8 cellular contexts compared by ENCODE assay signal in the genomic region with DNA sequence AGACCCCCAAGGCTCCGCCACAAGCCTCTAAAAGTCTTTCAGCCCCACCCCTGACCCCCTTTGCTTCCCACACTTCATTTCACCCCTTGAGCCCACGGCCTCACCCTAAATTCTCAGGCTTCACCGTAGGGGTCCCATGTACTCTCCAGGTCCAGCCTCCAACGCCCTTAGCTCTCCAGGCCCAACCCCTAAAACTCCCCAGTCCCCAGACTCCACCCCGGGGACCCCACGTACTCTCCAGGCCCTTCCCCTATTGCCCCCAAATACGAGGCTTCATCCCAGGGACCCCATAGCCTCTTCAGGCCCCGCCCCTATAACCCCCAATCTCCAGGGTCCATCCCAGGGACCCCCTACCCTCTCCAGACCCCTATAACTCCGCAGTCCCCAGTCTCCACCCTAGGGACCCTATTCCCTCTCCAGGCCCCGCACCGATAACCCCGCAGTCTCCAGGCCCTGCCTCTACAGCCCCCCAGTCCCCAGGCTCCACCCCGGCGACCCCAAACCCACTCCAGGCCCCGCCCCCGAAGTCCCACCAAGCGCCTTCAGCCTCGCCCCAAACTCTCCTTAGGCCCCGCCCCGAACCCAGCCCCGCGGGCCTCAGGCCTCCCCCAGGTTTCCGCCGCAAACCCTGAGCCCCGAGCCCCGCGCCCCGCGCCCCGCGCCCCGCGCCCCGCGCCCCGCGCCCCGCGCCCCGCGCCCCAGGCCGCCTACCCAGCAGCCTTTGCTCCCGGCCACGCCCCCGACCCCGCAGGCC. TPM values are rescaled to one million over a fixed set of nuclear protein-coding genes. Genes with fewer than 3 reads are reported as not detected.
DNase-seq lines count a peak whose midpoint lies in the region; ATAC-seq and TF ChIP-seq lines count a peak whose summit lies in the region.

No MANE protein-coding gene starts in this region.

- DNase-seq in fibroblast of peridontal ligament (ENCODE audit: extremely low read depth) (peak; percentile 7), osteocyte (ENCODE audit: extremely low spot score, unreplicated experiment) (no peak), SIG-M5 treated with dmso at 0.1 percent for 504 hours (lab: John Stamatoyannopoulos, UW; ENCODE audit: unreplicated experiment) (no peak)
- no peak for DNase-seq in activated CD4-positive, alpha-beta T cell treated with anti-CD3 and anti-CD28 coated beads for 48 hours

- H3K27ac Mint-ChIP-seq in T-helper 1 cell treated with Interleukin-12 subunit alpha and Interleukin-12 subunit beta and Interleukin-4 antibody, amounts not matched to agents 30 μg/mL and 1 μg/mL, for 36 hours: peak overlapping the region; percentile 87
- peak overlapping the region; percentile 71 for H3K27ac Mint-ChIP-seq in osteocyte (ENCODE audit: unreplicated experiment)

- peaks cover 11% of the 10 kb centered on the region for H3K4me1 Mint-ChIP-seq in T-helper 1 cell treated with Interleukin-12 subunit alpha and Interleukin-12 subunit beta and Interleukin-4 antibody, amounts not matched to agents 30 μg/mL and 1 μg/mL, for 36 hours (ENCODE audit: low read depth)
- peaks cover 17% of the 10 kb centered on the region for H3K4me1 Mint-ChIP-seq in osteocyte (ENCODE audit: unreplicated experiment)

- ATAC-seq in GM18519 (IDR thresholded peaks at IDR 0.05; ENCODE audit: low FRiP score, unreplicated experiment) (peak; percentile 7), HG02759 (IDR thresholded peaks at IDR 0.05; ENCODE audit: unreplicated experiment) (peak; percentile 61), HG03565 (IDR thresholded peaks at IDR 0.05; ENCODE audit: unreplicated experiment) (no peak)

- peaks cover 11% of the 10 kb centered on the region for H3K36me3 Mint-ChIP-seq in T-helper 1 cell treated with Interleukin-12 subunit alpha and Interleukin-12 subunit beta and Interleukin-4 antibody, amounts not matched to agents 30 μg/mL and 1 μg/mL, for 36 hours (ENCODE audit: low read depth)
- peaks cover 7% of the 10 kb centered on the region for H3K36me3 Mint-ChIP-seq in osteocyte (ENCODE audit: unreplicated experiment)

- peak overlapping the region; percentile 86 for H3K4me3 Mint-ChIP-seq in T-helper 1 cell treated with Interleukin-12 subunit alpha and Interleukin-12 subunit beta and Interleukin-4 antibody, amounts not matched to agents 30 μg/mL and 1 μg/mL, for 36 hours
- peak overlapping the region; percentile 79 for H3K4me3 Mint-ChIP-seq in osteocyte (ENCODE audit: unreplicated experiment)

- no peaks in the 10 kb centered on the region for H3K9me3 Mint-ChIP-seq in T-helper 1 cell treated with Interleukin-12 subunit alpha and Interleukin-12 subunit beta and Interleukin-4 antibody, amounts not matched to agents 30 μg/mL and 1 μg/mL, for 36 hours
- no peaks in the 10 kb centered on the region for H3K9me3 Mint-ChIP-seq in osteocyte (ENCODE audit: unreplicated experiment)

- no peak for TF ChIP-seq CTCF in osteocyte (IDR thresholded peaks at IDR 0.05)

- H3K27me3 Mint-ChIP-seq in T-helper 1 cell treated with Interleukin-12 subunit alpha and Interleukin-12 subunit beta and Interleukin-4 antibody, amounts not matched to agents 30 μg/mL and 1 μg/mL, for 36 hours (ENCODE audit: low read depth): no peaks in the 10 kb centered on the region
- H3K27me3 Mint-ChIP-seq in osteocyte (ENCODE audit: unreplicated experiment): no peaks in the 10 kb centered on the region

RNA-seq across cellular contexts. Expression of gene MED16, which starts 0.6 kb away (rescaled TPM):
- total RNA-seq in osteocyte: 69.3 and 72.3 TPM in 2 replicates

RNA-seq across cellular contexts. Expression of gene RNU6-9, which starts 0.9 kb away (rescaled TPM):
- not detected in 2 replicates for total RNA-seq in osteocyte

RNA-seq across cellular contexts. Expression of gene R3HDM4, which starts 20.6 kb away (rescaled TPM):
- total RNA-seq in osteocyte: 61.1 and 63.5 TPM in 2 replicates

RNA-seq across cellular contexts. Expression of gene KISS1R, which starts 24.7 kb away (rescaled TPM):
- total RNA-seq in osteocyte: 0.47 and 1.7 TPM in 2 replicates

RNA-seq across cellular contexts. Expression of gene CFD, which starts 33.0 kb away (rescaled TPM):
- 162 and 179 TPM in 2 replicates for total RNA-seq in osteocyte
